13 cellular contexts compared by ENCODE assay signal in the genomic region with DNA sequence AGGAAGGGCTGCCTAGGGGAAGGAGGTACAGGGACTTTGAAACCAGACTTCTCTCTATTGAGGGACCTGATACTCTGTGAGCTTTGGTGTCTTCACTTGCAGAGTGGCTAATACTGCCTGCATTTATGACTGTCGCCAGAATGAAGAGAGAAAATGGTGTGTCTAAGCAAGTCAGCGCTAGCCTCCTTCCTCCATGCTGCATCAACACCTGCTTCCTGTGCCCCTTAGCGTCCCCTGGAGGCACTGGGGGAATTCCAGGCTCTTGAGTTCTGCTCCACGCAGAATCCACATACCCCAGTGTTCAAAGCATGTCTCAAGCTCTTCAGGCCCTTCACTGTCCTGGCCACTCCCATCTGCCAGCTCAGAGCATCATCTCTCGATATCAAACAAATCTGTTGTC.
A peak's percentile ranks its signal among the peaks of the same experiment; 100 is the strongest.
DNase-seq lines count a peak whose midpoint lies in the region; ATAC-seq and TF ChIP-seq lines count a peak whose summit lies in the region.
"Had no signal": no experiment of that assay in that cellular context is flagged by ENCODE, and none has a peak within 500 bp of the region (broad histone marks: within the 10 kb centered on the region; RNA-seq: fewer than 3 reads in every experiment).

No MANE protein-coding gene starts in this region.

- no peak overlapping the region for H3K27ac ChIP-seq in WERI-Rb-1
- H3K27ac ChIP-seq in neural progenitor cell: no peak overlapping the region
- H3K27ac ChIP-seq: parathyroid adenoma had no signal

- H3K36me3 Mint-ChIP-seq in neural progenitor cell: no peaks in the 10 kb centered on the region

- H3K27ac Mint-ChIP-seq in neural progenitor cell: no peak overlapping the region
- H3K27ac Mint-ChIP-seq: T-helper 2 cell treated with Interferon-gamma antibody and Interleukin-4, amounts not matched to agents 5 μg/mL and 100 μg/mL, for 36 hours had no signal

- H2AFZ ChIP-seq in neural progenitor cell (replicated peaks): no peak overlapping the region
- H2AFZ ChIP-seq: parathyroid adenoma had no signal

- H3F3A ChIP-seq in neural progenitor cell (ENCODE audit: low read depth): no peaks in the 10 kb centered on the region

- ATAC-seq in HG02798 (IDR thresholded peaks at IDR 0.05; ENCODE audit: poor library complexity, unreplicated experiment) (peak; percentile 60), HG02571 (IDR thresholded peaks at IDR 0.05; ENCODE audit: unreplicated experiment) (no peak)

- TF ChIP-seq CTCF in GM12864 (IDR thresholded peaks at IDR 0.05; ENCODE audit: low read depth, low read length, missing control alignments) (peak; percentile 69), WERI-Rb-1 (IDR thresholded peaks at IDR 0.05; ENCODE audit: low read depth, low read length) (peak; percentile 53), neural progenitor cell (IDR thresholded peaks at IDR 0.05) (peak; percentile 42)

- H3K9me3 ChIP-seq in WERI-Rb-1 (ENCODE audit: severe bottlenecking): no peaks in the 10 kb centered on the region
- H3K9me3 ChIP-seq in neural progenitor cell (ENCODE audit: low read depth): no peaks in the 10 kb centered on the region
- H3K9me3 ChIP-seq: stomach had no signal

- H3K4me3 ChIP-seq in GM12864 (ENCODE audit: low read depth, low read length) (no peak overlapping the region), WERI-Rb-1 (ENCODE audit: low read depth, low read length) (no peak overlapping the region), neural progenitor cell (no peak overlapping the region)
- H3K4me3 ChIP-seq: stomach had no signal

- H3K4me3 Mint-ChIP-seq in neural progenitor cell: no peak overlapping the region
- H3K4me3 Mint-ChIP-seq: T-helper 2 cell treated with Interferon-gamma antibody and Interleukin-4, amounts not matched to agents 5 μg/mL and 100 μg/mL, for 36 hours had no signal

- H3K4me2 ChIP-seq in neural progenitor cell: no peak overlapping the region

- no peak overlapping the region for H3K9ac ChIP-seq in neural progenitor cell
- H3K9ac ChIP-seq: parathyroid adenoma had no signal

- DNase-seq in GM12864 (ENCODE audit: low read depth) (no peak), WERI-Rb-1 (no peak), neural progenitor cell (ENCODE audit: low spot score) (peak; percentile 39), globus pallidus (ENCODE audit: low spot score) (no peak), NCI-H2196 (lab: John Stamatoyannopoulos, UW; ENCODE audit: unreplicated experiment) (no peak), T-helper 2 cell (no peak)
- DNase-seq: NCI-H146; stimulated activated CD4-positive, alpha-beta T cell treated with anti-CD3 and anti-CD28 coated beads, Interleukin-2, amount 100 ng/mL, for 24 hours; stomach had no signal

- H3K36me3 ChIP-seq in WERI-Rb-1: no peaks in the 10 kb centered on the region
- no peaks in the 10 kb centered on the region for H3K36me3 ChIP-seq in neural progenitor cell
- H3K36me3 ChIP-seq: stomach had no signal

- H4K20me1 ChIP-seq in neural progenitor cell (ENCODE audit: low read depth): no peaks in the 10 kb centered on the region

- H3K79me2 ChIP-seq in neural progenitor cell (ENCODE audit: low read depth): no peaks in the 10 kb centered on the region
- H3K79me2 ChIP-seq: parathyroid adenoma had no signal

- H3K4me1 Mint-ChIP-seq in neural progenitor cell: peaks cover 2% of the 10 kb centered on the region

- peaks cover 2% of the 10 kb centered on the region for H3K27me3 Mint-ChIP-seq in neural progenitor cell (ENCODE audit: insufficient read depth, low read depth)

- no peaks in the 10 kb centered on the region for H3K4me1 ChIP-seq in neural progenitor cell
- H3K4me1 ChIP-seq: parathyroid adenoma had no signal

- H3K27me3 ChIP-seq in WERI-Rb-1 (ENCODE audit: insufficient read depth, low read depth, severe bottlenecking) (no peaks in the 10 kb centered on the region), neural progenitor cell (no peaks in the 10 kb centered on the region)
- H3K27me3 ChIP-seq: stomach had no signal

- no peaks in the 10 kb centered on the region for H3K9me3 Mint-ChIP-seq in neural progenitor cell
- H3K9me3 Mint-ChIP-seq: T-helper 2 cell treated with Interferon-gamma antibody and Interleukin-4, amounts not matched to agents 5 μg/mL and 100 μg/mL, for 36 hours had no signal
